ENCODE assay signal across 8 cellular contexts in genomic region chr1:115828101-115829022, GRCh38. TPM values are rescaled to one million over a fixed set of nuclear protein-coding genes. Genes with fewer than 3 reads are reported as not detected.
DNase-seq lines count a peak whose midpoint lies in the region; ATAC-seq and TF ChIP-seq lines count a peak whose summit lies in the region.

No MANE protein-coding gene starts in this region.

- no peaks in the 10 kb centered on the region for H3K9me3 Mint-ChIP-seq in activated naive CD8-positive, alpha-beta T cell (ENCODE audit: low read depth)

- no peaks in the 10 kb centered on the region for H3K36me3 Mint-ChIP-seq in activated naive CD8-positive, alpha-beta T cell

- H3K79me2 ChIP-seq in OCI-LY7 (ENCODE audit: insufficient read depth, low read depth, low read length): no peaks in the 10 kb centered on the region

- POLR2A ChIA-PET in OCI-LY7 (lab: Charles Lee): no interaction called here

- no peak overlapping the region for H2AFZ ChIP-seq in OCI-LY7 (ENCODE audit: low read length)

- H4K20me1 ChIP-seq in OCI-LY7 (ENCODE audit: insufficient read depth, low read length): no peaks in the 10 kb centered on the region

- H3K4me1 Mint-ChIP-seq in activated naive CD8-positive, alpha-beta T cell (ENCODE audit: low read depth): peaks cover 7% of the 10 kb centered on the region

- H3K36me3 ChIP-seq in rectal smooth muscle tissue (ENCODE audit: control insufficient read depth, insufficient read depth, low read length): no peaks in the 10 kb centered on the region
- H3K36me3 ChIP-seq in OCI-LY7 (ENCODE audit: insufficient read depth, low read length): no peaks in the 10 kb centered on the region

- H3K27ac ChIP-seq in right cardiac atrium (ENCODE audit: low read length) (no peak overlapping the region), rectal smooth muscle tissue (ENCODE audit: low read depth, low read length) (peak overlapping the region; percentile 40), OCI-LY7 (ENCODE audit: low read depth, low read length, poor library complexity, severe bottlenecking) (no peak overlapping the region)

- H3K4me3 Mint-ChIP-seq in activated naive CD8-positive, alpha-beta T cell: peak overlapping the region; percentile 84

- H3K9me2 ChIP-seq in OCI-LY7 (ENCODE audit: insufficient read depth, low read length): no peaks in the 10 kb centered on the region

- intact Hi-C loops in right cardiac atrium (cut with DNase I): no loop called here
- intact Hi-C loops in OCI-LY7 (cut with micrococcal nuclease; ENCODE audit: unreplicated experiment): no loop called here

- no peak overlapping the region for H3K4me2 ChIP-seq in OCI-LY7 (ENCODE audit: low read length)

- H3K4me1 ChIP-seq in right cardiac atrium (ENCODE audit: control insufficient read depth, insufficient read depth, low read length) (no peaks in the 10 kb centered on the region), rectal smooth muscle tissue (ENCODE audit: control insufficient read depth, insufficient read depth, low read length) (peaks cover 7% of the 10 kb centered on the region), OCI-LY7 (ENCODE audit: insufficient read depth, low read length, poor library complexity, severe bottlenecking) (no peaks in the 10 kb centered on the region)

- 6% methylated on average over 80 of the region's 80 CpGs for WGBS in right cardiac atrium

- ATAC-seq in right cardiac atrium: peak; percentile 77 to 78

- H3K27me3 ChIP-seq in right cardiac atrium (ENCODE audit: control insufficient read depth, insufficient read depth) (no peaks in the 10 kb centered on the region), rectal smooth muscle tissue (ENCODE audit: control insufficient read depth, insufficient read depth, low read length) (no peaks in the 10 kb centered on the region)

- H3K4me3 ChIP-seq in right cardiac atrium (ENCODE audit: low read length) (peak overlapping the region; percentile 37), rectal smooth muscle tissue (ENCODE audit: low read length) (peak overlapping the region; percentile 62), OCI-LY7 (ENCODE audit: low read depth, low read length, poor library complexity, severe bottlenecking) (no peak overlapping the region)

- H3K27me3 Mint-ChIP-seq in activated naive CD8-positive, alpha-beta T cell: peaks cover 51% of the 10 kb centered on the region

- no peak overlapping the region for H3K27ac Mint-ChIP-seq in activated naive CD8-positive, alpha-beta T cell

- no peak for TF ChIP-seq CTCF in OCI-LY7 (conservative IDR thresholded peaks at IDR 0.05; ENCODE audit: low read length)

- no peaks in the 10 kb centered on the region for H3K9me3 ChIP-seq in right cardiac atrium (ENCODE audit: control insufficient read depth, low read length)
- no peaks in the 10 kb centered on the region for H3K9me3 ChIP-seq in OCI-LY7 (ENCODE audit: low read length)

- no TSS peak for BruUV-seq in OCI-LY7 (replicated peaks; lab: Mats Ljungman, UMichigan)

- CTCF ChIA-PET in OCI-LY7 (lab: Charles Lee; ENCODE audit: unreplicated experiment): no interaction called here

- no peak overlapping the region for H3K9ac ChIP-seq in rectal smooth muscle tissue (ENCODE audit: low read length)

- DNase-seq in NCI-H1436 (lab: John Stamatoyannopoulos, UW): peak; percentile 2
- no peak for DNase-seq in NCI-H1436 treated with DMSO at 0.1 percent for 48 hours (lab: John Stamatoyannopoulos, UW)
- peak; percentile 31 to 72 (median 65) for DNase-seq in right cardiac atrium
- no peak for DNase-seq in activated CD4-positive, CD25-positive, alpha-beta regulatory T cell treated with anti-CD3 and anti-CD28 coated beads, Interleukin-2, amount 50 U/mL, for 72 hours
- no peak for DNase-seq in OCI-LY7 (ENCODE audit: low spot score)
- DNase-seq in NCI-H187 (lab: John Stamatoyannopoulos, UW): no peak

RNA-seq across cellular contexts. Expression of gene NHLH2, which starts 12.6 kb away (rescaled TPM):
- total RNA-seq in right cardiac atrium (not detected), OCI-LY7 (2022) (not detected in 2 replicates)
- not detected for polyA plus RNA-seq in right cardiac atrium
- not detected in 2 replicates for total RNA-seq in OCI-LY7 (2014; rRNA removed; shearing (Covaris generic))

RNA-seq across cellular contexts. Expression of gene CASQ2, which starts 59.8 kb away (rescaled TPM):
- 100 to 1,000 TPM; 706 to 865 (median 788) TPM for total RNA-seq in right cardiac atrium
- 702 TPM for polyA plus RNA-seq in right cardiac atrium
- not detected in 2 replicates for total RNA-seq in OCI-LY7 (2014; rRNA removed; shearing (Covaris generic))
- total RNA-seq in OCI-LY7 (2022): not detected in 2 replicates

Comparison
In these comparisons a context has a peak if more than half of its experiments do, and no peak if none do; other contexts are left out.
1. DNase-seq: peak in NCI-H1436 (single experiment) and right cardiac atrium (3 of 3); none in NCI-H1436 treated with DMSO at 0.1 percent for 48 hours (single experiment), activated CD4-positive, CD25-positive, alpha-beta regulatory T cell treated with anti-CD3 and anti-CD28 coated beads, Interleukin-2, amount 50 U/mL, for 72 hours (single experiment), OCI-LY7 (single experiment) and NCI-H187 (0 of 2).
2. RNA of gene CASQ2, which starts 59.8 kb away (total RNA-seq): 706 to 865 TPM in right cardiac atrium; not detected in OCI-LY7; every median in the first group is over 100 times any median in the second.